ENCODE assay signal across 8 cellular contexts in the genomic region with DNA sequence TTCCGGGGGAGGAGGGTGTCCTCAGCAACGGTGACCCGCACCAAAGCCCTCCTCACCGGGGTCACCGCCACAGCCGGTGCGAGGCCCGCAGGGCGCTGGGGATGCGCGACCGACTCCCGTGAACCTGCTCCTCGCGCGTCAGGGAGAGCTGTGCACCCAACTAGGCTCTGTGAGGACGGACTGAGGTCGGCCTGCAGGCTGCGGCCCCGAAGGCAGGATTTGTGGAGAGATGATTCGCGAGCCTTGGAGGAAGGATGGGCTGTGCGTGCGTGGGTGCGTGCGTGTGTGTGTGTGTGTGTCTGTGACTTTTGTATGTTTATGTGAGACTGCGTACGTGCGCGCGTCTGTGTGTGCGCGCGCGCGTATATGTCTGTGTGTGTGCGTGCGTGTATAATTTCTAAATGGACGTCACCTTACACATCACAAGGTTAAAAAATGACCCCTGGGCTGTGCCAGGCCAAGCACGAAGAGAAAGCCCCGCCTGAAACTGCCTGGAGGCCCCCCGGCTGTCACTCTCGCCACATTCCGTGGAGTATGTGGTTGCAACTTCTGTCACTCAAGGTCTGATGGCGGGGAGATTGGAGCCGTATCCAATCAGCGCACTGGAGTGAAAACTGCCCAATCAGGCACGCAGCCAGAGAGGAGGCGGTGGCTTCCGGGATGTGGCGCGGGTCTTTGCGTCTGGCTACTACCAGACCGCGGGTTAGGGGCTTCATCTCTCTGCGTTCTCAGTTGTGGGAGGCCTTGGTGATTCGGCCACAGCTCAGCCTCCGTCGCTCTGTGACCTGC. TPM values are rescaled to one million over a fixed set of nuclear protein-coding genes. Genes with fewer than 3 reads are reported as not detected.
DNase-seq lines count a peak whose midpoint lies in the region; ATAC-seq and TF ChIP-seq lines count a peak whose summit lies in the region.

A gene (plus strand): TSS at position 672 of the 789 bp plus-strand sequence. CDS start 170 bp downstream, outside the sequence.

- TF ChIP-seq CTCF in adrenal gland (IDR thresholded peaks at IDR 0.05) (no peak), transverse colon (IDR thresholded peaks at IDR 0.05) (no peak)

- in situ Hi-C loops in transverse colon (cut with MboI; ENCODE audit: low pct_ligation_motif_present in 1 of 4, low pct_unique_long_range_greater_than_20kb in 1 of 4, low sequenced_read_pairs in 3 of 4), result no loop called here

- H3K4me1 Mint-ChIP-seq in T-cell, result peaks cover 36 to 51% (median 39%) of the 10 kb centered on the region in 3 donors

- peaks cover 15 to 25% (median 25%) of the 10 kb centered on the region in 3 donors for H3K9me3 Mint-ChIP-seq in T-cell

- H3K9me3 ChIP-seq in adrenal gland (replicated peaks in 1 of 3), result no peaks in the 10 kb centered on the region
- H3K9me3 ChIP-seq in transverse colon, result peaks cover 23% of the 10 kb centered on the region in 2 donors

- no peaks in the 10 kb centered on the region for H3K27me3 ChIP-seq in adrenal gland
- H3K27me3 ChIP-seq in transverse colon, result no peaks in the 10 kb centered on the region

- peak; percentile 91 to 94 (median 92) for ATAC-seq in T-cell (replicated peaks in 1 of 4)

- peaks cover 38% of the 10 kb centered on the region for H3K36me3 Mint-ChIP-seq in T-cell

- peak; percentile 86 to 92 for TF ChIP-seq POLR2A in adrenal gland (IDR thresholded peaks at IDR 0.05)
- peak; percentile 87 for TF ChIP-seq POLR2A in transverse colon (IDR thresholded peaks at IDR 0.05)

- H3K36me3 ChIP-seq in adrenal gland (replicated peaks in 1 of 2) (no peaks in the 10 kb centered on the region), transverse colon (peaks cover 0 to 21% (median 3%) of the 10 kb centered on the region in 4 donors)

- CTCF ChIA-PET in T-cell (lab: Charles Lee), result no interaction called here

- peak within 1 kb of the TSS; percentile 95 to 99 for H3K27ac Mint-ChIP-seq in T-cell

- peak; percentile 64 for DNase-seq in GDM1 (lab: John Stamatoyannopoulos, UW)
- DNase-seq in HCEC 1CT, result peak; percentile 90
- peak; percentile 98 for DNase-seq in NCI-H1092 treated with DMSO at 0.1 percent for 48 hours (lab: John Stamatoyannopoulos, UW)
- peak; percentile 71 to 95 (median 91) for DNase-seq in T-cell
- DNase-seq in adrenal gland, result peak; percentile 96 to 99 (median 98)
- DNase-seq in cardiac septum (ENCODE audit: low spot score), result peak; percentile 96
- DNase-seq in pons (ENCODE audit: low spot score), result peak; percentile 99
- peak; percentile 97 for DNase-seq in transverse colon

- H3K27me3 Mint-ChIP-seq in T-cell, result no peaks in the 10 kb centered on the region

- H3K27ac ChIP-seq in adrenal gland, result peak within 1 kb of the TSS; percentile 87 to 96 (median 91)
- H3K27ac ChIP-seq in transverse colon, result peak within 1 kb of the TSS; percentile 89 to 98 (median 94)

- intact Hi-C loops in adrenal gland (cut with DNase I), result no loop called here
- intact Hi-C loops in cardiac septum (cut with DNase I), result loop anchor here (5.0 to 10.0 kb wide), 4 partner anchors 95 to 337 kb away; a partner anchor contains a TSS
- intact Hi-C loops in transverse colon (cut with DNase I; ENCODE audit: low total_unique reads), result no loop called here

- POLR2A ChIA-PET in T-cell (lab: Charles Lee), result interaction anchor here in 1 of 2 donors (0.8 kb wide), 1 partner anchor 21 kb away, joined by 5 read pairs; no protein-coding TSS in a partner anchor

- WGBS in adrenal gland, 4 donors, result 0 to 1% (median 1%) methylated on average over 25 to 59 of the region's 59 CpGs
- WGBS in transverse colon (ENCODE audit: low coverage in 1 of 2), 2 donors, result 0% methylated on average over 48 of the region's 59 CpGs; no CpG with 5 or more reads in 1 of the 2 donors

- peak within 1 kb of the TSS; percentile 54 to 96 (median 84) for H3K4me3 ChIP-seq in adrenal gland
- H3K4me3 ChIP-seq in transverse colon, result peak within 1 kb of the TSS; percentile 66 to 94 (median 78)

- peaks cover 10 to 12% of the 10 kb centered on the region in 2 donors for H3K4me1 ChIP-seq in adrenal gland (replicated peaks in 1 of 2)
- H3K4me1 ChIP-seq in transverse colon, result peaks cover 9 to 17% (median 13%) of the 10 kb centered on the region in 4 donors

- TF ChIP-seq EP300 in transverse colon (IDR thresholded peaks at IDR 0.05; ENCODE audit: low read depth), result no peak

- peak within 1 kb of the TSS; percentile 99 for H3K4me3 Mint-ChIP-seq in T-cell

RNA-seq across cellular contexts. Expression of the gene that starts here (rescaled TPM):
- total RNA-seq in T-cell, result 10 to 100 TPM; 19.3 to 46.8 (median 40.2) TPM
- 10 to 100 TPM in 6 of 8 donors, 1 to 10 TPM in 2; 5.5 to 19.9 (median 14.1) TPM for total RNA-seq in adrenal gland
- 10 to 100 TPM in 2 of 3 donors, 1 to 10 TPM in 1; 9.3 to 16.7 (median 10.9) TPM for polyA plus RNA-seq in adrenal gland
- 8.5 TPM for total RNA-seq in cardiac septum
- total RNA-seq in transverse colon, result 10 to 100 TPM; 13.8 to 40.4 (median 30.4) TPM

Comparison
In these comparisons a context has a peak if more than half of its experiments do, and no peak if none do; other contexts are left out.
1. Peak in every context shown above with its lines: DNase-seq, ATAC-seq, H3K4me3 ChIP-seq and H3K27ac ChIP-seq.